18 cellular contexts compared by ENCODE assay signal in the genomic region with DNA sequence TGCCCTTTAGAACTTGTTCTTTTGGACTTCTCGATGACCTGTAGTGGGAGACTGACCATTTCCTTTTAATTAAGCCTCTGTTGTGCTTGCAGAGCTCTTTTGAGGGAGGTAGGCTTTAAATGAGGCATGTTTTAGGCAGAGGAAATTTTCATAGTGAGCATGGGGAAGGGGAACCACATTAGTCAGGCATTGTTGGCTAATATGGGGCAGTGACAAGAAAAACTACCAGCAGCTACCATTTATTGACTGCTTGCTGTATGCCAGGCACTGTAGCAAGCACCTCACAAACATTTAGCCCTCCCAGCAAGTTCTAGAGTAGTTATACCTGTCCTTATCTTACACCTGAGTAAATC. TPM values are rescaled to one million over a fixed set of nuclear protein-coding genes. Genes with fewer than 3 reads are reported as not detected.
DNase-seq lines count a peak whose midpoint lies in the region; ATAC-seq and TF ChIP-seq lines count a peak whose summit lies in the region.
"Had no signal": no experiment of that assay in that cellular context is flagged by ENCODE, and none has a peak within 500 bp of the region (broad histone marks: within the 10 kb centered on the region; RNA-seq: fewer than 3 reads in every experiment).

No MANE protein-coding gene starts in this region.

- no peaks in the 10 kb centered on the region for H3K9me3 ChIP-seq in mammary epithelial cell (replicated peaks; ENCODE audit: insufficient read depth, low read length)
- no peaks in the 10 kb centered on the region for H3K9me3 ChIP-seq in muscle layer of colon (ENCODE audit: low read length)
- H3K9me3 ChIP-seq in transverse colon = no peaks in the 10 kb centered on the region
- H3K9me3 ChIP-seq in CD8-positive, alpha-beta T cell (ENCODE audit: low read length) = no peaks in the 10 kb centered on the region

- peak overlapping the region; percentile 5 for H3K4me2 ChIP-seq in mammary epithelial cell (ENCODE audit: insufficient read depth, low read depth, low read length)

- peaks cover 55% of the 10 kb centered on the region for H3K36me3 Mint-ChIP-seq in MCF 10A (ENCODE audit: insufficient read depth, unreplicated experiment)
- no peaks in the 10 kb centered on the region for H3K36me3 Mint-ChIP-seq in brain
- H3K36me3 Mint-ChIP-seq in CD8-positive, alpha-beta T cell = peaks cover 58% of the 10 kb centered on the region

- in situ Hi-C loops in mammary epithelial cell (cut with MboI; ENCODE audit: low sequenced_read_pairs in 2 of 2) (no loop called here), transverse colon (cut with MboI; ENCODE audit: low pct_ligation_motif_present in 1 of 4, low pct_unique_long_range_greater_than_20kb in 1 of 4, low sequenced_read_pairs in 3 of 4) (no loop called here)

- no peak for TF ChIP-seq POLR2A in transverse colon (IDR thresholded peaks at IDR 0.05)

- H3K4me3 ChIP-seq in mammary epithelial cell (replicated peaks in 1 of 3; ENCODE audit: insufficient read depth in 1 of 3, low read depth in 2 of 3, low read length in 3 of 3) (no peak overlapping the region), muscle layer of colon (ENCODE audit: low read depth in 1 of 2, low read length in 2 of 2) (peak overlapping the region in 1 of 2 donors; percentile 25), transverse colon (no peak overlapping the region)
- H3K4me3 ChIP-seq in CD8-positive, alpha-beta T cell (ENCODE audit: low read depth, low read length) = no peak overlapping the region
- H3K4me3 ChIP-seq: GM23248 had no signal

- intact Hi-C loops in mammary epithelial cell (cut with micrococcal nuclease) (no loop called here), MCF 10A (cut with micrococcal nuclease) (no loop called here), transverse colon (cut with DNase I; ENCODE audit: low total_unique reads) (no loop called here)
- intact Hi-C loops in CD8-positive, alpha-beta T cell (cut with DNase I, micrococcal nuclease) = no loop called here

- no peak overlapping the region for H3K9ac ChIP-seq in mammary epithelial cell (ENCODE audit: insufficient read depth, low read length)
- H3K9ac ChIP-seq in muscle layer of colon (ENCODE audit: low read length) = no peak overlapping the region
- H3K9ac ChIP-seq: GM23248 had no signal

- H2AFZ ChIP-seq in mammary epithelial cell (ENCODE audit: low read depth, low read length) = no peak overlapping the region
- H2AFZ ChIP-seq: GM23248 had no signal

- no peak for TF ChIP-seq EP300 in transverse colon (IDR thresholded peaks at IDR 0.05; ENCODE audit: low read depth)

- peaks cover 18% of the 10 kb centered on the region for H3K4me1 Mint-ChIP-seq in MCF 10A (ENCODE audit: insufficient read depth, unreplicated experiment)
- H3K4me1 Mint-ChIP-seq in brain = peaks cover 36% of the 10 kb centered on the region
- peaks cover 25% of the 10 kb centered on the region for H3K4me1 Mint-ChIP-seq in CD8-positive, alpha-beta T cell (ENCODE audit: low read depth)

- BruUV-seq in mammary epithelial cell (replicated peaks; lab: Mats Ljungman, UMichigan) (no TSS peak), MCF 10A (replicated peaks; lab: Mats Ljungman, UMichigan) (no TSS peak)

- no peaks in the 10 kb centered on the region for H4K20me1 ChIP-seq in mammary epithelial cell (ENCODE audit: insufficient read depth, low read length)

- CTCF ChIA-PET in mammary epithelial cell (lab: Charles Lee; ENCODE audit: low non-redundant PET) = no interaction called here
- CTCF ChIA-PET in MCF 10A (lab: Yijun Ruan, JAX) = interaction anchor here (0.6 kb wide), 1 partner anchor 45 kb away, joined by 3 read pairs; no protein-coding TSS in a partner anchor
- CTCF ChIA-PET in CD8-positive, alpha-beta T cell (lab: Charles Lee) = no interaction called here

- no peak for DNase-seq in mammary epithelial cell
- DNase-seq in MCF 10A (ENCODE audit: unreplicated experiment) = no peak
- no peak for DNase-seq in transverse colon
- DNase-seq in dermis blood vessel endothelial cell = no peak
- DNase-seq in CD8-positive, alpha-beta T cell = no peak
- DNase-seq: activated CD4-positive, alpha-beta T cell treated with anti-CD3 and anti-CD28 coated beads, Interleukin-2, amount 50 U/mL, for 1 hour; activated T-cell treated with anti-CD3 and anti-CD28 coated beads, Interleukin-2, amount 50 U/mL, for 4 hours; amniotic stem cell; effector CD8-positive, alpha-beta T cell; GM23248; NCI-H1417; NCI-H526; stimulated activated CD4-positive, alpha-beta T cell treated with anti-CD3 and anti-CD28 coated beads, Interleukin-4, amount 100 ng/mL, for 1 hour; T-helper 2 cell had no signal

- no peaks in the 10 kb centered on the region for H3K27me3 Mint-ChIP-seq in MCF 10A (ENCODE audit: insufficient read depth, unreplicated experiment)
- H3K27me3 Mint-ChIP-seq in brain = no peaks in the 10 kb centered on the region
- no peaks in the 10 kb centered on the region for H3K27me3 Mint-ChIP-seq in CD8-positive, alpha-beta T cell (ENCODE audit: low read depth)

- H3K4me3 Mint-ChIP-seq in MCF 10A (ENCODE audit: unreplicated experiment) (no peak overlapping the region), brain (peak overlapping the region; percentile 15 to 62 (median 54))
- no peak overlapping the region for H3K4me3 Mint-ChIP-seq in CD8-positive, alpha-beta T cell
- H3K4me3 Mint-ChIP-seq: activated T-cell treated with anti-CD3 and anti-CD28 coated beads, Interleukin-2, amount 50 U/mL, for 4 hours had no signal

- peaks cover 12% of the 10 kb centered on the region for H3K36me3 ChIP-seq in mammary epithelial cell (ENCODE audit: insufficient read depth, low read length)
- H3K36me3 ChIP-seq in muscle layer of colon (ENCODE audit: insufficient read depth, low read length) = peaks cover 8% of the 10 kb centered on the region
- peaks cover 0 to 5% (median 0%) of the 10 kb centered on the region in 4 donors for H3K36me3 ChIP-seq in transverse colon
- no peaks in the 10 kb centered on the region for H3K36me3 ChIP-seq in CD8-positive, alpha-beta T cell (ENCODE audit: insufficient read depth, low read length)

- 100% methylated on average over 1 of the region's 1 CpG for WGBS in mammary epithelial cell (ENCODE audit: low coverage, missing lambda C conversion rate)
- WGBS in transverse colon (ENCODE audit: low coverage in 1 of 2), 2 donors = 40% methylated on average over 1 of the region's 1 CpG; no CpG with 5 or more reads in 1 of the 2 donors

- no peak for ATAC-seq in HG02571 (IDR thresholded peaks at IDR 0.05; ENCODE audit: unreplicated experiment)
- no peak for ATAC-seq in CD8-positive, alpha-beta T cell
- ATAC-seq: activated T-cell treated with anti-CD3 and anti-CD28 coated beads, Interleukin-2, amount 50 U/mL, for 4 hours had no signal

- H3K4me1 ChIP-seq in mammary epithelial cell (ENCODE audit: insufficient read depth, low read length) (peaks cover 33% of the 10 kb centered on the region), muscle layer of colon (ENCODE audit: insufficient read depth, low read length) (peaks cover 30% of the 10 kb centered on the region), transverse colon (peaks cover 5 to 32% (median 13%) of the 10 kb centered on the region in 4 donors)
- peaks cover 3% of the 10 kb centered on the region for H3K4me1 ChIP-seq in CD8-positive, alpha-beta T cell (ENCODE audit: insufficient read depth, low read length)

- no peak overlapping the region for H3K27ac Mint-ChIP-seq in MCF 10A (ENCODE audit: low read depth, unreplicated experiment)
- peak overlapping the region; percentile 76 to 98 (median 96) for H3K27ac Mint-ChIP-seq in brain
- no peak overlapping the region for H3K27ac Mint-ChIP-seq in CD8-positive, alpha-beta T cell

- POLR2A ChIA-PET in MCF 10A (lab: Yijun Ruan, JAX) = interaction anchor here (2.5 kb wide), 1 partner anchor 11 kb away, joined by 15 read pairs; a partner anchor contains a TSS
- POLR2A ChIA-PET in CD8-positive, alpha-beta T cell (lab: Charles Lee) = interaction anchor here (0.6 kb wide), 1 partner anchor 552 kb away, joined by 4 read pairs; no protein-coding TSS in a partner anchor

- H3K27ac ChIP-seq in mammary epithelial cell (ENCODE audit: insufficient read depth, low read depth, low read length) (no peak overlapping the region), muscle layer of colon (ENCODE audit: low read depth, low read length) (peak overlapping the region; percentile 44), transverse colon (peak overlapping the region; percentile 36 to 69 (median 52))
- no peak overlapping the region for H3K27ac ChIP-seq in CD8-positive, alpha-beta T cell (ENCODE audit: low read depth, low read length)
- H3K27ac ChIP-seq: foreskin keratinocyte, GM23248 had no signal

- H3K9me3 Mint-ChIP-seq in MCF 10A (ENCODE audit: unreplicated experiment) (no peaks in the 10 kb centered on the region), brain (no peaks in the 10 kb centered on the region)
- H3K9me3 Mint-ChIP-seq in CD8-positive, alpha-beta T cell = no peaks in the 10 kb centered on the region
- H3K9me3 Mint-ChIP-seq: activated T-cell treated with anti-CD3 and anti-CD28 coated beads, Interleukin-2, amount 50 U/mL, for 4 hours had no signal

- peaks cover 48% of the 10 kb centered on the region for H3K79me2 ChIP-seq in mammary epithelial cell (ENCODE audit: insufficient read depth, low read length)

- no peaks in the 10 kb centered on the region for H3K27me3 ChIP-seq in mammary epithelial cell (ENCODE audit: insufficient read depth, low read length)
- H3K27me3 ChIP-seq in muscle layer of colon (ENCODE audit: control insufficient read depth in 1 of 2, insufficient read depth in 2 of 2, low read length in 2 of 2) = no peaks in the 10 kb centered on the region
- H3K27me3 ChIP-seq in transverse colon = no peaks in the 10 kb centered on the region
- no peaks in the 10 kb centered on the region for H3K27me3 ChIP-seq in CD8-positive, alpha-beta T cell (ENCODE audit: insufficient read depth, low read length)
- H3K27me3 ChIP-seq: foreskin keratinocyte had no signal

- dilution Hi-C loops in mammary epithelial cell (cut with HindIII; ENCODE audit: low sequenced_read_pairs) = no loop called here

- no peak for TF ChIP-seq CTCF in mammary epithelial cell (conservative IDR thresholded peaks at IDR 0.05 in 1 of 2, IDR thresholded peaks at IDR 0.05 in 1 of 2; ENCODE audit: extremely low read depth in 1 of 2, insufficient read depth in 1 of 2, low read depth in 1 of 2, low read length in 2 of 2)
- no peak for TF ChIP-seq CTCF in MCF 10A (IDR thresholded peaks at IDR 0.05; ENCODE audit: unreplicated experiment)
- no peak for TF ChIP-seq CTCF in brain (conservative IDR thresholded peaks at IDR 0.05)
- no peak for TF ChIP-seq CTCF in transverse colon (IDR thresholded peaks at IDR 0.05)
- TF ChIP-seq CTCF in CD8-positive, alpha-beta T cell (IDR thresholded peaks at IDR 0.05) = no peak

RNA-seq across cellular contexts. Expression of a gene that starts 10.9 kb away (rescaled TPM):
- total RNA-seq in mammary epithelial cell (10 to 100 TPM; 35.3 to 51.2 TPM), MCF 10A (2022) (52.3 and 54.0 TPM in 2 replicates), transverse colon (100 to 1,000 TPM in 1 of 4 donors, 10 to 100 TPM in 3; 44.5 to 122 (median 75.0) TPM), dermis blood vessel endothelial cell (80.8 and 102 TPM in 2 replicates)
- polyA plus RNA-seq in mammary epithelial cell (29.2 TPM), brain (ENCODE audit: insufficient read depth, low read depth, low replicate concordance) (11.5 TPM)
- 22.0 TPM for polyA minus RNA-seq in mammary epithelial cell
- 10 to 100 TPM; 21.3 to 23.8 TPM for total RNA-seq in CD8-positive, alpha-beta T cell

Comparison
In these comparisons a context has a peak if more than half of its experiments do, and no peak if none do; other contexts are left out.
1. H3K27ac ChIP-seq: peak in muscle layer of colon (single experiment) and transverse colon (4 of 4); none in mammary epithelial cell (single experiment) and CD8-positive, alpha-beta T cell (single experiment).
2. H3K27ac Mint-ChIP-seq: peak in brain (5 of 5); none in MCF 10A (single experiment) and CD8-positive, alpha-beta T cell (single experiment).
3. H3K4me3 Mint-ChIP-seq: peak in brain (5 of 5); none in MCF 10A (single experiment) and CD8-positive, alpha-beta T cell (single experiment).